18 cellular contexts compared by ENCODE assay signal in genomic region chr22:20546541-20546950, GRCh38. TPM values are rescaled to one million over a fixed set of nuclear protein-coding genes. Genes with fewer than 3 reads are reported as not detected.
DNase-seq lines count a peak whose midpoint lies in the region; ATAC-seq and TF ChIP-seq lines count a peak whose summit lies in the region.
"Had no signal": no experiment of that assay in that cellular context is flagged by ENCODE, and none has a peak within 500 bp of the region (broad histone marks: within the 10 kb centered on the region; RNA-seq: fewer than 3 reads in every experiment).

No MANE protein-coding gene starts in this region.

- H3K36me3 ChIP-seq in heart right ventricle = peaks cover 0 to 42% (median 11%) of the 10 kb centered on the region in 9 donors
- H3K36me3 ChIP-seq: cardiac muscle cell, uterus had no signal

- intact Hi-C loops in natural killer cell (cut with micrococcal nuclease) = loop anchor here (5.0 kb wide), 1 partner anchor 34 kb away; no protein-coding TSS in a partner anchor
- intact Hi-C loops in heart right ventricle (cut with DNase I) = no loop called here

- 84 to 88% methylated on average over 4 of the region's 4 CpGs for WGBS in heart right ventricle, 2 donors

- POLR2A ChIA-PET in naive thymus-derived CD8-positive, alpha-beta T cell (lab: Charles Lee) = interaction anchor here (0.7 to 18.4 kb wide), 7 partner anchors 8 to 128 kb away, joined by 3 to 796 read pairs (median 5); partner anchors contain the start of gene MED15

- peak overlapping the region; percentile 82 to 92 for H3K27ac Mint-ChIP-seq in natural killer cell
- peak overlapping the region in 1 of 2 donors; percentile 67 for H3K27ac Mint-ChIP-seq in natural killer cell treated with Interleukin-12 subunit alpha and Interleukin-12 subunit beta and Interleukin-15 and Interleukin-18, amount 100 ng/mL, for 72 hours
- H3K27ac Mint-ChIP-seq in activated naive CD8-positive, alpha-beta T cell treated with anti-CD3 and anti-CD28 coated beads for 36 hours = peak overlapping the region; percentile 54
- peak overlapping the region in 9 of 10 donors; percentile 71 to 97 (median 87) for H3K27ac Mint-ChIP-seq in naive thymus-derived CD8-positive, alpha-beta T cell
- H3K27ac Mint-ChIP-seq: activated naive CD8-positive, alpha-beta T cell treated with anti-CD3 and anti-CD28 coated beads, Interleukin-2, amount 10 ng/mL, durations not matched to agents 7 days and 5 days; stimulated activated naive CD8-positive, alpha-beta T cell treated with anti-CD3 and anti-CD28 coated beads, Interleukin-15, Interleukin-2, amounts not matched to agents 100 ng/mL and 50 ng/mL, for 24 hours had no signal

- H3K36me3 Mint-ChIP-seq in natural killer cell = no peaks in the 10 kb centered on the region
- H3K36me3 Mint-ChIP-seq in natural killer cell treated with Interleukin-12 subunit alpha and Interleukin-12 subunit beta and Interleukin-15 and Interleukin-18, amount 100 ng/mL, for 72 hours = peaks cover 7% of the 10 kb centered on the region
- peaks cover 48% of the 10 kb centered on the region for H3K36me3 Mint-ChIP-seq in activated naive CD8-positive, alpha-beta T cell treated with anti-CD3 and anti-CD28 coated beads for 36 hours
- H3K36me3 Mint-ChIP-seq in naive thymus-derived CD8-positive, alpha-beta T cell = peaks cover 5 to 37% (median 21%) of the 10 kb centered on the region in 3 donors

- H3K4me1 ChIP-seq in heart right ventricle = peaks cover 28 to 61% (median 47%) of the 10 kb centered on the region in 9 donors

- no peaks in the 10 kb centered on the region for H3K9me3 ChIP-seq in heart right ventricle
- H3K9me3 ChIP-seq: heart left ventricle, uterus had no signal

- H3K27me3 ChIP-seq in heart right ventricle = no peaks in the 10 kb centered on the region
- H3K27me3 ChIP-seq: cardiac muscle cell, heart left ventricle, uterus had no signal

- DNase-seq in natural killer cell (no peak), heart right ventricle (no peak), globus pallidus (ENCODE audit: low spot score) (no peak)
- DNase-seq in natural killer cell treated with Interleukin-12 subunit alpha and Interleukin-12 subunit beta and Interleukin-15 and Interleukin-18, amount 100 ng/mL, for 72 hours (ENCODE audit: low spot score) = no peak
- no peak for DNase-seq in activated naive CD8-positive, alpha-beta T cell treated with anti-CD3 and anti-CD28 coated beads for 36 hours
- no peak for DNase-seq in naive thymus-derived CD8-positive, alpha-beta T cell
- DNase-seq in NK-92 treated with Interleukin-12 subunit alpha and Interleukin-12 subunit beta, amount 100 ng/mL, for 24 hours (lab: John Stamatoyannopoulos, UW) = no peak
- DNase-seq: activated naive CD8-positive, alpha-beta T cell treated with anti-CD3 and anti-CD28 coated beads, Interleukin-2, amount 10 ng/mL, durations not matched to agents 7 days and 5 days; GF-D8; heart left ventricle; mammary epithelial cell; NCI-H187; T-helper 9 cell had no signal

- no peak for ATAC-seq in natural killer cell
- no peak for ATAC-seq in natural killer cell treated with Interleukin-12 subunit alpha and Interleukin-12 subunit beta and Interleukin-15 and Interleukin-18, amount 100 ng/mL, for 72 hours
- ATAC-seq in naive thymus-derived CD8-positive, alpha-beta T cell = no peak
- no peak for ATAC-seq in heart right ventricle
- no peak for ATAC-seq in GM21619 (IDR thresholded peaks at IDR 0.05; ENCODE audit: unreplicated experiment)
- ATAC-seq: activated CD4-positive, CD25-positive, alpha-beta regulatory T cell treated with anti-CD3 and anti-CD28 coated beads, Interleukin-2, amount 50 U/mL, for 24 hours; heart left ventricle had no signal

- H3K27ac ChIP-seq in heart right ventricle = peak overlapping the region in 1 of 10 donors; percentile 44
- H3K27ac ChIP-seq: cardiac muscle cell had no signal

- H3K9me3 Mint-ChIP-seq in natural killer cell = no peaks in the 10 kb centered on the region
- H3K9me3 Mint-ChIP-seq in natural killer cell treated with Interleukin-12 subunit alpha and Interleukin-12 subunit beta and Interleukin-15 and Interleukin-18, amount 100 ng/mL, for 72 hours = no peaks in the 10 kb centered on the region
- no peaks in the 10 kb centered on the region for H3K9me3 Mint-ChIP-seq in activated naive CD8-positive, alpha-beta T cell treated with anti-CD3 and anti-CD28 coated beads for 36 hours
- H3K9me3 Mint-ChIP-seq in naive thymus-derived CD8-positive, alpha-beta T cell = no peaks in the 10 kb centered on the region
- H3K9me3 Mint-ChIP-seq: activated naive CD8-positive, alpha-beta T cell treated with anti-CD3 and anti-CD28 coated beads, Interleukin-2, amount 10 ng/mL, durations not matched to agents 7 days and 5 days; stimulated activated naive CD8-positive, alpha-beta T cell treated with anti-CD3 and anti-CD28 coated beads, Interleukin-15, Interleukin-2, amounts not matched to agents 100 ng/mL and 50 ng/mL, for 24 hours had no signal

- H3K27me3 Mint-ChIP-seq in natural killer cell (ENCODE audit: low read depth in 2 of 2) = no peaks in the 10 kb centered on the region
- no peaks in the 10 kb centered on the region for H3K27me3 Mint-ChIP-seq in natural killer cell treated with Interleukin-12 subunit alpha and Interleukin-12 subunit beta and Interleukin-15 and Interleukin-18, amount 100 ng/mL, for 72 hours
- no peaks in the 10 kb centered on the region for H3K27me3 Mint-ChIP-seq in activated naive CD8-positive, alpha-beta T cell treated with anti-CD3 and anti-CD28 coated beads for 36 hours
- no peaks in the 10 kb centered on the region for H3K27me3 Mint-ChIP-seq in naive thymus-derived CD8-positive, alpha-beta T cell
- H3K27me3 Mint-ChIP-seq: activated naive CD8-positive, alpha-beta T cell treated with anti-CD3 and anti-CD28 coated beads, Interleukin-2, amount 10 ng/mL, durations not matched to agents 7 days and 5 days; stimulated activated naive CD8-positive, alpha-beta T cell treated with anti-CD3 and anti-CD28 coated beads, Interleukin-15, Interleukin-2, amounts not matched to agents 100 ng/mL and 50 ng/mL, for 24 hours had no signal

- peaks cover 54 to 62% of the 10 kb centered on the region in 2 donors for H3K4me1 Mint-ChIP-seq in natural killer cell
- H3K4me1 Mint-ChIP-seq in natural killer cell treated with Interleukin-12 subunit alpha and Interleukin-12 subunit beta and Interleukin-15 and Interleukin-18, amount 100 ng/mL, for 72 hours (ENCODE audit: low read depth in 2 of 2) = peaks cover 45 to 57% of the 10 kb centered on the region in 2 donors
- H3K4me1 Mint-ChIP-seq in activated naive CD8-positive, alpha-beta T cell treated with anti-CD3 and anti-CD28 coated beads for 36 hours = peaks cover 70% of the 10 kb centered on the region
- H3K4me1 Mint-ChIP-seq in naive thymus-derived CD8-positive, alpha-beta T cell = peaks cover 39 to 87% (median 80%) of the 10 kb centered on the region in 4 donors

- H3K4me3 Mint-ChIP-seq in natural killer cell = no peak overlapping the region
- no peak overlapping the region for H3K4me3 Mint-ChIP-seq in natural killer cell treated with Interleukin-12 subunit alpha and Interleukin-12 subunit beta and Interleukin-15 and Interleukin-18, amount 100 ng/mL, for 72 hours
- H3K4me3 Mint-ChIP-seq in activated naive CD8-positive, alpha-beta T cell treated with anti-CD3 and anti-CD28 coated beads for 36 hours = no peak overlapping the region
- H3K4me3 Mint-ChIP-seq in naive thymus-derived CD8-positive, alpha-beta T cell = peak overlapping the region in 3 of 10 donors; percentile 9 to 45 (median 33)
- H3K4me3 Mint-ChIP-seq: activated naive CD8-positive, alpha-beta T cell treated with anti-CD3 and anti-CD28 coated beads, Interleukin-2, amount 10 ng/mL, durations not matched to agents 7 days and 5 days; stimulated activated naive CD8-positive, alpha-beta T cell treated with anti-CD3 and anti-CD28 coated beads, Interleukin-15, Interleukin-2, amounts not matched to agents 100 ng/mL and 50 ng/mL, for 24 hours had no signal

- H3K4me3 ChIP-seq in heart right ventricle = no peak overlapping the region
- H3K4me3 ChIP-seq: cardiac muscle cell, heart left ventricle, uterus had no signal

- TF ChIP-seq CTCF in natural killer cell (IDR thresholded peaks at IDR 0.05) (no peak), heart right ventricle (IDR thresholded peaks at IDR 0.05) (no peak)

RNA-seq across cellular contexts. Expression of gene MED15, which starts 39.1 kb away (rescaled TPM):
- total RNA-seq in natural killer cell = 100 to 1,000 TPM; 269 to 291 (median 270) TPM
- total RNA-seq in natural killer cell treated with Interleukin-12 subunit alpha and Interleukin-12 subunit beta and Interleukin-15 and Interleukin-18, amount 100 ng/mL, for 72 hours = 100 to 1,000 TPM; 171 to 178 TPM
- 10 to 100 TPM; 91.1 to 91.8 TPM for total RNA-seq in activated naive CD8-positive, alpha-beta T cell treated with anti-CD3 and anti-CD28 coated beads for 36 hours
- 100 to 1,000 TPM; 308 to 327 TPM for total RNA-seq in naive thymus-derived CD8-positive, alpha-beta T cell
- 10 to 100 TPM; 25.4 to 85.2 (median 38.2) TPM for polyA plus RNA-seq in naive thymus-derived CD8-positive, alpha-beta T cell
- total RNA-seq in heart right ventricle = 10 to 100 TPM; 35.6 to 66.8 (median 44.0) TPM
- polyA plus RNA-seq in heart right ventricle = 10 to 100 TPM; 33.8 to 40.8 TPM

RNA-seq across cellular contexts. Expression of gene KLHL22, which starts 51.0 kb away (rescaled TPM):
- total RNA-seq in natural killer cell (10 to 100 TPM; 26.5 to 53.0 (median 31.0) TPM), heart right ventricle (10 to 100 TPM; 14.1 to 29.3 (median 18.5) TPM)
- total RNA-seq in natural killer cell treated with Interleukin-12 subunit alpha and Interleukin-12 subunit beta and Interleukin-15 and Interleukin-18, amount 100 ng/mL, for 72 hours = 10 to 100 TPM; 15.9 to 21.0 TPM
- 10 to 100 TPM; 11.2 to 12.3 TPM for total RNA-seq in activated naive CD8-positive, alpha-beta T cell treated with anti-CD3 and anti-CD28 coated beads for 36 hours
- total RNA-seq in naive thymus-derived CD8-positive, alpha-beta T cell = 10 to 100 TPM; 65.0 to 71.9 TPM
- polyA plus RNA-seq in naive thymus-derived CD8-positive, alpha-beta T cell = 10 to 100 TPM; 16.1 to 25.4 (median 20.0) TPM
- 10 to 100 TPM; 11.3 to 15.4 TPM for polyA plus RNA-seq in heart right ventricle
